Comparison of ENCODE assay signal across 8 cellular contexts in the genomic region with DNA sequence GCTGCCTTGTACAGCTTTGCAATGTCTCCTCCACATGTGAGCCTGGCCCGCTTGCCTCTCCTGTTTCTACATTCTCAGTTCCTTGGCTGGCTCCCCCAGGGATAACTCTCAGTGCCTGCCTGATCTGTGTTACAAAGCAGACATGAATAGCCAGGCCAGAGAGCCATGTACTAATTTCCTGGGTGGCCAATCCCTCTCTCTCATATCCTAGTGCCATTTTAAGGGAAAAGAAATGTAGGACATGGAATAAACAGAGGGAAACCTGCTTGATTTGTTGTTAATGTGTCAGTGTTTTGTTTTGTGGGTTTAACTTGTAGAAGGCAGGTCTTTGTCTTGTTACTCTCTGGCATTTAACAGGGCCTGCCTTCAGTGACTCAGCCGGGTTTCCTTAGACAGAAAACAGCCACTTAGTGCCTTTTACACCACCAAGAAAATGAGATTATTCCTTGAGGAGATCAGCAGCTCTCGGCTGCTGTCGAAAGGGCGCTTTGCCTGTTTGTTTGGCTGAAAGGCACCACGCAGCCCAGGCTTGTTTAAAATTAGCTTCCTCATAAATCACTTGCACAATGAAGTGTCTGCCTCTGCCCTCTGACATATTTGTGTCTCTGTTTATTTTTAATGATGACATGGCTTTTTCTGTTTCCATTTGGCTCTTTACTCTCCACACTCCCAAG.
DNase-seq lines count a peak whose midpoint lies in the region; ATAC-seq and TF ChIP-seq lines count a peak whose summit lies in the region.

No MANE protein-coding gene starts in this region.

- H3K9me3 ChIP-seq in NT2/D1 (ENCODE audit: insufficient read depth, low read length) (peaks cover 3% of the 10 kb centered on the region; the same call in 1 of the 2 replicates), neuron (ENCODE audit: low read length) (no peaks in the 10 kb centered on the region)

- no peak for TF ChIP-seq CTCF in fibroblast of villous mesenchyme (IDR thresholded peaks at IDR 0.05; ENCODE audit: insufficient read depth, low read depth, low read length)

- no peak for ATAC-seq in GM18909 (IDR thresholded peaks at IDR 0.05; ENCODE audit: poor library complexity, unreplicated experiment)
- ATAC-seq in stimulated activated naive CD8-positive, alpha-beta T cell treated with anti-CD3 and anti-CD28 coated beads, Interleukin-15, amount 100 ng/mL, for 72 hours = no peak

- H3K27me3 Mint-ChIP-seq in stimulated activated naive CD8-positive, alpha-beta T cell treated with anti-CD3 and anti-CD28 coated beads, Interleukin-15, amount 100 ng/mL, for 72 hours = no peaks in the 10 kb centered on the region
- no peaks in the 10 kb centered on the region for H3K27me3 Mint-ChIP-seq in activated CD4-positive, alpha-beta T cell treated with anti-CD3 and anti-CD28 coated beads, Interleukin-2, amount 10 ng/mL, durations not matched to agents 7 days and 5 days

- H3K4me3 ChIP-seq in NT2/D1 (ENCODE audit: insufficient read length, low read depth) = no peak overlapping the region
- H3K4me3 ChIP-seq in fibroblast of villous mesenchyme (ENCODE audit: low read depth, low read length) = no peak overlapping the region
- no peak overlapping the region for H3K4me3 ChIP-seq in neuron (ENCODE audit: low read length)

- H3K4me1 ChIP-seq in NT2/D1 (ENCODE audit: insufficient read depth, insufficient read length) (no peaks in the 10 kb centered on the region), neuron (ENCODE audit: insufficient read depth, low read length) (no peaks in the 10 kb centered on the region)

- no peaks in the 10 kb centered on the region for H3K36me3 Mint-ChIP-seq in activated CD4-positive, alpha-beta T cell treated with anti-CD3 and anti-CD28 coated beads, Interleukin-2, amount 10 ng/mL, durations not matched to agents 7 days and 5 days (ENCODE audit: low read depth)

- no peak overlapping the region for H3K4me3 Mint-ChIP-seq in stimulated activated naive CD8-positive, alpha-beta T cell treated with anti-CD3 and anti-CD28 coated beads, Interleukin-15, amount 100 ng/mL, for 72 hours
- no peak overlapping the region for H3K4me3 Mint-ChIP-seq in activated CD4-positive, alpha-beta T cell treated with anti-CD3 and anti-CD28 coated beads, Interleukin-2, amount 10 ng/mL, durations not matched to agents 7 days and 5 days

- CTCF ChIA-PET in activated CD4-positive, alpha-beta T cell treated with anti-CD3 and anti-CD28 coated beads, Interleukin-2, amount 10 ng/mL, durations not matched to agents 7 days and 5 days (lab: Charles Lee) = no interaction called here

- H3K27me3 ChIP-seq in NT2/D1 (ENCODE audit: insufficient read depth, insufficient read length) (no peaks in the 10 kb centered on the region), neuron (ENCODE audit: insufficient read depth, low read length) (no peaks in the 10 kb centered on the region)

- H3K36me3 ChIP-seq in NT2/D1 (ENCODE audit: insufficient read depth, insufficient read length, low read length) (no peaks in the 10 kb centered on the region), neuron (ENCODE audit: insufficient read depth, low read length) (no peaks in the 10 kb centered on the region)

- peak; percentile 20 for DNase-seq in Ammon's horn (ENCODE audit: low spot score)
- peak; percentile 32 for DNase-seq in NT2/D1 (ENCODE audit: low read depth, low spot score)
- peak; percentile 71 for DNase-seq in fibroblast of villous mesenchyme (ENCODE audit: low read depth)
- DNase-seq in stimulated activated naive CD8-positive, alpha-beta T cell treated with anti-CD3 and anti-CD28 coated beads, Interleukin-15, amount 100 ng/mL, for 72 hours = no peak
- DNase-seq in COLO668 (lab: John Stamatoyannopoulos, UW; ENCODE audit: unreplicated experiment) = no peak
- DNase-seq in activated CD4-positive, alpha-beta T cell treated with anti-CD3 and anti-CD28 coated beads, Interleukin-2, amount 10 ng/mL, durations not matched to agents 7 days and 5 days = no peak

- H3K9ac ChIP-seq in NT2/D1 (ENCODE audit: insufficient read length, low read depth) = no peak overlapping the region

- H3K27ac Mint-ChIP-seq in stimulated activated naive CD8-positive, alpha-beta T cell treated with anti-CD3 and anti-CD28 coated beads, Interleukin-15, amount 100 ng/mL, for 72 hours = no peak overlapping the region
- no peak overlapping the region for H3K27ac Mint-ChIP-seq in activated CD4-positive, alpha-beta T cell treated with anti-CD3 and anti-CD28 coated beads, Interleukin-2, amount 10 ng/mL, durations not matched to agents 7 days and 5 days

- peak overlapping the region; percentile 47 for H2AFZ ChIP-seq in neuron (ENCODE audit: low read depth, low read length)

- no peaks in the 10 kb centered on the region for H3K9me3 Mint-ChIP-seq in stimulated activated naive CD8-positive, alpha-beta T cell treated with anti-CD3 and anti-CD28 coated beads, Interleukin-15, amount 100 ng/mL, for 72 hours
- no peaks in the 10 kb centered on the region for H3K9me3 Mint-ChIP-seq in activated CD4-positive, alpha-beta T cell treated with anti-CD3 and anti-CD28 coated beads, Interleukin-2, amount 10 ng/mL, durations not matched to agents 7 days and 5 days

- POLR2A ChIA-PET in activated CD4-positive, alpha-beta T cell treated with anti-CD3 and anti-CD28 coated beads, Interleukin-2, amount 10 ng/mL, durations not matched to agents 7 days and 5 days (lab: Charles Lee) = no interaction called here

- H3K4me1 Mint-ChIP-seq in stimulated activated naive CD8-positive, alpha-beta T cell treated with anti-CD3 and anti-CD28 coated beads, Interleukin-15, amount 100 ng/mL, for 72 hours = no peaks in the 10 kb centered on the region
- no peaks in the 10 kb centered on the region for H3K4me1 Mint-ChIP-seq in activated CD4-positive, alpha-beta T cell treated with anti-CD3 and anti-CD28 coated beads, Interleukin-2, amount 10 ng/mL, durations not matched to agents 7 days and 5 days

Comparison
In these comparisons a context has a peak if more than half of its experiments do, and no peak if none do; other contexts are left out.
1. DNase-seq: peak in Ammon's horn (single experiment), NT2/D1 (single experiment) and fibroblast of villous mesenchyme (single experiment); none in stimulated activated naive CD8-positive, alpha-beta T cell treated with anti-CD3 and anti-CD28 coated beads, Interleukin-15, amount 100 ng/mL, for 72 hours (0 of 2), COLO668 (single experiment) and activated CD4-positive, alpha-beta T cell treated with anti-CD3 and anti-CD28 coated beads, Interleukin-2, amount 10 ng/mL, durations not matched to agents 7 days and 5 days (single experiment).